ENCODE assay signal across 14 cellular contexts in the genomic region with DNA sequence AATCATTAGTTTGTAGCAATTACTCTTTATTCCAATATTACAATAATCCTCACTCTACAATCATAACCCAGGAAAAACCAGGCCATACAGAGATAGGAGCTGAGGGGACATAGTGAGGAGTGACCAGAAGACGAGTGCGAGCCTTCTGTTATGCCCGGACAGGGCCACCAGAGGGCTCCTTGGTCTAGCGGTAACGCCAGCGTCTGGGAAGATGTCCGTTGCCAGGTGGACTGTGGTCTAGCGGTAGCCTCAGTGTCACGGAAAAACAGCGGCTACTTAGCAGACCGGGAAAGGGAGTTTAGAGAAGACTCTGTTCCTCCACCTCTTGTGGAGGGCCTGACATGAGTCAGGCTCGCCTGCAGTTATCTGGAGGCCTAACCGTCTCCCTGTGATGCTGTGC. TPM values are rescaled to one million over a fixed set of nuclear protein-coding genes. Genes with fewer than 3 reads are reported as not detected.
DNase-seq lines count a peak whose midpoint lies in the region; ATAC-seq, FAIRE-seq and TF ChIP-seq lines count a peak whose summit lies in the region.
"Not testable (repeated sequence)": the region's sequence is repeated elsewhere in the genome, so short reads cannot be mapped to it uniquely, and the experiment has no call there.
"Had no signal": no experiment of that assay in that cellular context is flagged by ENCODE, and none has a peak within 500 bp of the region (broad histone marks: within the 10 kb centered on the region; RNA-seq: fewer than 3 reads in every experiment).

No MANE protein-coding gene starts in this region.

- peaks cover 13 to 19% of the 10 kb centered on the region in 2 experiments; a peak in 3 of 4 replicates for H3K36me3 ChIP-seq in GM12878 (ENCODE audit: control insufficient read depth in 2 of 2, insufficient read depth in 2 of 2, low read length in 1 of 2)
- peaks cover 0 to 23% (median 19%) of the 10 kb centered on the region in 4 donors for H3K36me3 ChIP-seq in esophagus muscularis mucosa
- peaks cover 20 to 26% of the 10 kb centered on the region in 2 experiments for H3K36me3 ChIP-seq in keratinocyte (ENCODE audit: control insufficient read depth in 2 of 2, extremely low read depth in 1 of 2, insufficient read depth in 2 of 2, low read length in 2 of 2)

- peak; percentile 17 for TF ChIP-seq CTCF in D721Med (IDR thresholded peaks at IDR 0.05; ENCODE audit: insufficient read depth, missing control alignments)
- not testable (repeated sequence) for TF ChIP-seq CTCF in GM12878 (IDR thresholded peaks at IDR 0.05 in 2 of 3, conservative IDR thresholded peaks at IDR 0.05 in 1 of 3; ENCODE audit: control insufficient read depth in 2 of 3, extremely low read depth in 1 of 3, insufficient read depth in 1 of 3, low read depth in 3 of 3, low read length in 3 of 3)
- TF ChIP-seq CTCF in esophagus muscularis mucosa (IDR thresholded peaks at IDR 0.05), result peak; percentile 41 to 64 (median 64)
- TF ChIP-seq CTCF in keratinocyte (optimal IDR thresholded peaks at IDR 0.05 in 1 of 3, IDR thresholded peaks at IDR 0.05 in 1 of 3, conservative IDR thresholded peaks at IDR 0.05 in 1 of 3; ENCODE audit: extremely low read depth in 1 of 3, insufficient read depth in 2 of 3, low read length in 3 of 3), result peak in 2 of 3 experiments; percentile 15 to 27

- H3K4me2 ChIP-seq in GM12878 (ENCODE audit: control insufficient read depth, insufficient read depth); keratinocyte (ENCODE audit: control insufficient read depth, extremely low read depth, insufficient read depth, low read depth, low read length): not testable (repeated sequence)

- not testable (repeated sequence) for H3K9me1 ChIP-seq in keratinocyte (ENCODE audit: control insufficient read depth, extremely low read depth, insufficient read depth, low read length)

- not testable (repeated sequence) for H3K27ac ChIP-seq in GM12878 (ENCODE audit: control insufficient read depth, insufficient read depth); esophagus muscularis mucosa (replicated peaks in 1 of 4); keratinocyte (ENCODE audit: control insufficient read depth, insufficient read depth, low read length)

- RAD21 ChIA-PET in GM12878 (lab: Charles Lee; ENCODE audit: unreplicated experiment), result not testable (repeated sequence)

- POLR2A ChIA-PET in GM12878 (lab: Charles Lee), result not testable (repeated sequence)

- TF ChIP-seq POLR2A in GM12878 (IDR thresholded peaks at IDR 0.05; ENCODE audit: low read depth, low read length); esophagus muscularis mucosa (IDR thresholded peaks at IDR 0.05; ENCODE audit: low read depth): not testable (repeated sequence)

- not testable (repeated sequence) for H3K4me1 ChIP-seq in GM12878 (ENCODE audit: control insufficient read depth, insufficient read depth, low read length); esophagus muscularis mucosa; keratinocyte (ENCODE audit: control insufficient read depth, extremely low read depth, insufficient read depth, low read length)

- not testable (repeated sequence) for H3K79me2 ChIP-seq in GM12878 (ENCODE audit: control insufficient read depth, insufficient read depth, low read length)
- peaks cover 74% of the 10 kb centered on the region for H3K79me2 ChIP-seq in keratinocyte (ENCODE audit: control insufficient read depth, insufficient read depth, low read length)

- H2AFZ ChIP-seq in GM12878 (ENCODE audit: control insufficient read depth, low read depth, low read length); keratinocyte (ENCODE audit: control insufficient read depth, low read length): not testable (repeated sequence)

- dilution Hi-C loops in keratinocyte (cut with MboI; ENCODE audit: extremely low pct_ligation_motif_present, low sequenced_read_pairs), result not testable (repeated sequence)

- in situ Hi-C loops in GM12878 (cut with MboI), result not testable (repeated sequence)

- not testable (repeated sequence) for TF ChIP-seq RAD21 in GM12878 (IDR thresholded peaks at IDR 0.05; ENCODE audit: insufficient read depth, low read depth, low read length)

- SMC1A ChIA-PET in GM12878 (lab: Charles Lee; ENCODE audit: uncharacterized antibody, unreplicated experiment), result not testable (repeated sequence)

- CTCF ChIA-PET in GM12878 (lab: Yijun Ruan, JAX), result not testable (repeated sequence)

- DNase-seq in D721Med (ENCODE audit: insufficient read length, low spot score); GM12878 (ENCODE audit: low read depth, low spot score); esophagus muscularis mucosa (ENCODE audit: extremely low spot score); keratinocyte (ENCODE audit: low read depth, low spot score): not testable (repeated sequence)
- peak; percentile 37 for DNase-seq in HT1080 (ENCODE audit: low read depth)
- peak; percentile 72 to 74 for DNase-seq in SHP77 (lab: John Stamatoyannopoulos, UW)
- DNase-seq in posterior vena cava (ENCODE audit: low spot score), result peak; percentile 67

- not testable (repeated sequence) for H3K9ac ChIP-seq in GM12878 (ENCODE audit: control insufficient read depth, insufficient read depth, low read length); keratinocyte (ENCODE audit: control insufficient read depth, extremely low read depth, insufficient read depth, low read length)

- intact Hi-C loops in GM12878 (cut with micrococcal nuclease; ENCODE audit: unreplicated experiment); posterior vena cava (cut with DNase I): not testable (repeated sequence)
- intact Hi-C loops in esophagus muscularis mucosa (cut with DNase I), result loop anchor here (5.0 kb wide), 1 partner anchor 326 kb away; no protein-coding TSS in a partner anchor

- not testable (repeated sequence) for H3K27me3 ChIP-seq in GM12878 (replicated peaks in 1 of 2; ENCODE audit: control insufficient read depth in 2 of 2, insufficient read depth in 2 of 2, low read length in 1 of 2); esophagus muscularis mucosa; keratinocyte (ENCODE audit: control insufficient read depth, extremely low read depth, insufficient read depth, low read length)

- not testable (repeated sequence) for ATAC-seq in GM12878

- not testable (repeated sequence) for H3K4me3 ChIP-seq in GM12878; esophagus muscularis mucosa; keratinocyte (ENCODE audit: control insufficient read depth in 2 of 3, extremely low read depth in 1 of 3, insufficient read depth in 2 of 3, low read depth in 1 of 3, low read length in 3 of 3)

- not testable (repeated sequence) for FAIRE-seq in D721Med (lab: Jason Lieb, UNC); GM12878 (lab: Jason Lieb, UNC); keratinocyte (lab: Jason Lieb, UNC)

- H4K20me1 ChIP-seq in GM12878 (ENCODE audit: control insufficient read depth, insufficient read depth); keratinocyte (ENCODE audit: control insufficient read depth, extremely low read depth, insufficient read depth, low read length): not testable (repeated sequence)

- not testable (repeated sequence) for BruUV-seq in GM12878 (replicated peaks; lab: Mats Ljungman, UMichigan)

- not testable (repeated sequence) for TF ChIP-seq EP300 in GM12878 (IDR thresholded peaks at IDR 0.05; ENCODE audit: borderline replicate concordance in 1 of 2, control insufficient read depth in 1 of 2, low read depth in 2 of 2, low read length in 2 of 2); esophagus muscularis mucosa (IDR thresholded peaks at IDR 0.05)

- WGBS in GM12878 (ENCODE audit: insufficient coverage, insufficient replicate concordance, low lambda C conversion rate, missing lambda C conversion rate), result 97% methylated on average over 12 of the region's 13 CpGs
- 81% methylated on average over 13 of the region's 13 CpGs for WGBS in esophagus muscularis mucosa

- not testable (repeated sequence) for H3K9me3 ChIP-seq in GM12878 (replicated peaks; ENCODE audit: control insufficient read depth, insufficient read depth, low read length); esophagus muscularis mucosa; keratinocyte (ENCODE audit: control insufficient read depth, low read depth, low read length)

RNA-seq across cellular contexts. Expression of gene ATP4B, which starts 36.5 kb away (rescaled TPM):
- total RNA-seq in HT1080 (2014; rRNA removed; shearing (Covaris generic)), result 0.13 TPM in 1 of 2 replicates, not detected in the other
- 0.07 TPM in 1 of 2 replicates, not detected in the other for polyA plus RNA-seq in HT1080 (2015; cell fraction: cytosol; rRNA removed)
- polyA plus RNA-seq in HT1080 (2015; cell fraction: nucleus; rRNA removed), result 0.43 TPM in 1 of 2 replicates, not detected in the other
- total RNA-seq in GM12878 (2013; cell fraction: nucleolus; rRNA removed), result not detected in 2 replicates
- total RNA-seq in GM12878 (2014; rRNA removed) (0.16 TPM in 1 of 2 replicates, not detected in the other), GM12878 (2014; rRNA removed; fragmentation: Illumina TruSeq; extraction: Trizol) (0.18 TPM in 1 of 2 replicates, not detected in the other), GM12878 (2021) (0.19 TPM in 1 of 2 replicates, not detected in the other), esophagus muscularis mucosa (not detected), posterior vena cava (not detected)
- 0.24 TPM for polyA plus RNA-seq in GM12878 (2011; ENCODE audit: low read depth)
- polyA plus RNA-seq in GM12878 (2011; rRNA removed) (not detected in 2 replicates), GM12878 (2014; fragmentation: Illumina TruSeq; extraction: Trizol) (0.09 TPM in 1 of 2 replicates, not detected in the other), GM12878 (2014; fragmentation: Nextera tagmentation; extraction: Ambion mirVana) (under 1 TPM; 0.05 to 0.32 TPM), GM12878 (2014; rRNA removed) (0.16 and 0.33 TPM in 2 replicates), GM12878 (2016; fragmentation: Nextera tagmentation; extraction: Ambion mirVana) (under 1 TPM; 0.11 to 0.29 TPM), keratinocyte (not detected in 3 replicates)
- not detected in 2 replicates for polyA plus RNA-seq in GM12878 (2011; cell fraction: cytosol; rRNA removed)
- not detected in 2 replicates for polyA plus RNA-seq in GM12878 (2011; cell fraction: nucleus; rRNA removed)
- 0.43 and 0.62 TPM in 2 replicates for polyA plus RNA-seq in GM12878 (2012)
- not detected in 2 replicates for polyA minus RNA-seq in GM12878 (2011; rRNA and poly(A)+ RNA removed)
- polyA minus RNA-seq in GM12878 (2011; cell fraction: cytosol; rRNA and poly(A)+ RNA removed), result not detected in 2 replicates
- polyA minus RNA-seq in GM12878 (2011; cell fraction: nucleus; rRNA and poly(A)+ RNA removed), result not detected in 2 replicates
- polyA plus RNA-seq in keratinocyte (2011; ENCODE audit: low read depth), result not detected
- polyA plus RNA-seq in keratinocyte (2011; cell fraction: cytosol; rRNA removed), result not detected in 2 replicates
- not detected in 2 replicates for polyA plus RNA-seq in keratinocyte (2011; cell fraction: nucleus; rRNA removed)
- not detected in 2 replicates for polyA plus RNA-seq in keratinocyte (2012; ENCODE audit: low replicate concordance)
- not detected in 3 replicates for polyA minus RNA-seq in keratinocyte
- not detected for polyA minus RNA-seq in keratinocyte (2011; cell fraction: cytosol; rRNA and poly(A)+ RNA removed)
- polyA minus RNA-seq in keratinocyte (2011; cell fraction: nucleus; rRNA and poly(A)+ RNA removed), result not detected in 2 replicates
- total RNA-seq: activated naive CD8-positive, alpha-beta T cell treated with anti-CD3 and anti-CD28 coated beads for 36 hours; activated T-cell treated with anti-CD3 and anti-CD28 coated beads, Interleukin-2, amount 50 U/mL, for 4 hours; frontal cortex; HT-29; mucosa of gallbladder; suprapubic skin had no signal

RNA-seq across cellular contexts. Expression of gene TFDP1, which starts 36.9 kb away (rescaled TPM):
- 148 and 182 TPM in 2 replicates for total RNA-seq in HT1080 (2014; rRNA removed; shearing (Covaris generic))
- polyA plus RNA-seq in HT1080 (2015; cell fraction: cytosol; rRNA removed), result 196 and 227 TPM in 2 replicates
- polyA plus RNA-seq in HT1080 (2015; cell fraction: nucleus; rRNA removed), result 95.2 and 119 TPM in 2 replicates
- total RNA-seq in GM12878 (2013; cell fraction: nucleolus; rRNA removed), result 42.4 and 43.0 TPM in 2 replicates
- total RNA-seq in GM12878 (2014; rRNA removed), result 97.9 and 115 TPM in 2 replicates
- total RNA-seq in GM12878 (2014; rRNA removed; fragmentation: Illumina TruSeq; extraction: Trizol), result 95.4 and 98.3 TPM in 2 replicates
- total RNA-seq in GM12878 (2021), result 182 and 186 TPM in 2 replicates
- 58.4 TPM for polyA plus RNA-seq in GM12878 (2011; ENCODE audit: low read depth)
- 139 and 163 TPM in 2 replicates for polyA plus RNA-seq in GM12878 (2011; rRNA removed)
- 106 and 121 TPM in 2 replicates for polyA plus RNA-seq in GM12878 (2011; cell fraction: cytosol; rRNA removed)
- 99.3 and 112 TPM in 2 replicates for polyA plus RNA-seq in GM12878 (2011; cell fraction: nucleus; rRNA removed)
- polyA plus RNA-seq in GM12878 (2012), result 81.8 and 94.0 TPM in 2 replicates
- polyA plus RNA-seq in GM12878 (2014; fragmentation: Illumina TruSeq; extraction: Trizol), result 182 and 225 TPM in 2 replicates
- polyA plus RNA-seq in GM12878 (2014; fragmentation: Nextera tagmentation; extraction: Ambion mirVana), result 10 to 100 TPM; 64.0 to 95.8 TPM
- 163 and 164 TPM in 2 replicates for polyA plus RNA-seq in GM12878 (2014; rRNA removed)
- polyA plus RNA-seq in GM12878 (2016; fragmentation: Nextera tagmentation; extraction: Ambion mirVana), result 100 to 1,000 TPM in 1 of 2 experiments, 10 to 100 TPM in 1; 37.7 to 254 TPM
- 81.7 and 94.1 TPM in 2 replicates for polyA minus RNA-seq in GM12878 (2011; rRNA and poly(A)+ RNA removed)
- polyA minus RNA-seq in GM12878 (2011; cell fraction: cytosol; rRNA and poly(A)+ RNA removed), result 47.7 and 58.7 TPM in 2 replicates
- polyA minus RNA-seq in GM12878 (2011; cell fraction: nucleus; rRNA and poly(A)+ RNA removed), result 15.1 and 26.8 TPM in 2 replicates
- total RNA-seq in esophagus muscularis mucosa, result 10 to 100 TPM; 30.7 to 42.2 (median 32.1) TPM
- polyA plus RNA-seq in keratinocyte, result 50.1 to 135 TPM (median 105 TPM) in 3 replicates
- polyA plus RNA-seq in keratinocyte (2011; ENCODE audit: low read depth), result 55.4 TPM
- 84.8 and 94.7 TPM in 2 replicates for polyA plus RNA-seq in keratinocyte (2011; cell fraction: cytosol; rRNA removed)
- 67.6 and 81.7 TPM in 2 replicates for polyA plus RNA-seq in keratinocyte (2011; cell fraction: nucleus; rRNA removed)
- 52.4 and 99.8 TPM in 2 replicates for polyA plus RNA-seq in keratinocyte (2012; ENCODE audit: low replicate concordance)
- polyA minus RNA-seq in keratinocyte, result 64.6 to 85.4 TPM (median 73.4 TPM) in 3 replicates
- polyA minus RNA-seq in keratinocyte (2011; cell fraction: cytosol; rRNA and poly(A)+ RNA removed), result 68.3 TPM
- 15.8 and 25.9 TPM in 2 replicates for polyA minus RNA-seq in keratinocyte (2011; cell fraction: nucleus; rRNA and poly(A)+ RNA removed)
- 10 to 100 TPM; 36.6 to 40.3 TPM for total RNA-seq in posterior vena cava

RNA-seq across cellular contexts. Expression of gene GRK1, which starts 45.5 kb away (rescaled TPM):
- not detected in 2 replicates for total RNA-seq in HT1080 (2014; rRNA removed; shearing (Covaris generic))
- not detected in 2 replicates for polyA plus RNA-seq in HT1080 (2015; cell fraction: cytosol; rRNA removed)
- not detected in 2 replicates for polyA plus RNA-seq in HT1080 (2015; cell fraction: nucleus; rRNA removed)
- total RNA-seq in GM12878 (2013; cell fraction: nucleolus; rRNA removed), result 0.08 TPM in 1 of 2 replicates, not detected in the other
- total RNA-seq in GM12878 (2014; rRNA removed), result under 0.01 TPM in 1 of 2 replicates, not detected in the other
- total RNA-seq in GM12878 (2014; rRNA removed; fragmentation: Illumina TruSeq; extraction: Trizol), result not detected in 2 replicates
- total RNA-seq in GM12878 (2021), result not detected in 2 replicates
- polyA plus RNA-seq in GM12878 (2011; ENCODE audit: low read depth), result not detected
- polyA plus RNA-seq in GM12878 (2011; rRNA removed), result not detected in 2 replicates
- not detected in 2 replicates for polyA plus RNA-seq in GM12878 (2011; cell fraction: cytosol; rRNA removed)
- polyA plus RNA-seq in GM12878 (2011; cell fraction: nucleus; rRNA removed), result 0.03 and 0.04 TPM in 2 replicates
- polyA plus RNA-seq in GM12878 (2012), result 0.05 and 0.08 TPM in 2 replicates
- polyA plus RNA-seq in GM12878 (2014; fragmentation: Illumina TruSeq; extraction: Trizol), result not detected in 2 replicates
- polyA plus RNA-seq in GM12878 (2014; fragmentation: Nextera tagmentation; extraction: Ambion mirVana), result not detected
- polyA plus RNA-seq in GM12878 (2014; rRNA removed), result 0.04 TPM in 1 of 2 replicates, not detected in the other
- polyA plus RNA-seq in GM12878 (2016; fragmentation: Nextera tagmentation; extraction: Ambion mirVana), result not detected
- polyA minus RNA-seq in GM12878 (2011; rRNA and poly(A)+ RNA removed), result not detected in 2 replicates
- polyA minus RNA-seq in GM12878 (2011; cell fraction: cytosol; rRNA and poly(A)+ RNA removed), result not detected in 2 replicates
- under 0.01 and 0.19 TPM in 2 replicates for polyA minus RNA-seq in GM12878 (2011; cell fraction: nucleus; rRNA and poly(A)+ RNA removed)
- total RNA-seq in esophagus muscularis mucosa, result under 1 TPM in 1 of 4 donors, not detected in 3; under 0.01 TPM
- polyA plus RNA-seq in keratinocyte, result not detected in 3 replicates
- not detected for polyA plus RNA-seq in keratinocyte (2011; ENCODE audit: low read depth)
- not detected in 2 replicates for polyA plus RNA-seq in keratinocyte (2011; cell fraction: cytosol; rRNA removed)
- polyA plus RNA-seq in keratinocyte (2011; cell fraction: nucleus; rRNA removed), result 0.04 TPM in 1 of 2 replicates, not detected in the other
- polyA plus RNA-seq in keratinocyte (2012; ENCODE audit: low replicate concordance), result not detected in 2 replicates
- polyA minus RNA-seq in keratinocyte, result not detected in 3 replicates
- polyA minus RNA-seq in keratinocyte (2011; cell fraction: cytosol; rRNA and poly(A)+ RNA removed), result not detected
- polyA minus RNA-seq in keratinocyte (2011; cell fraction: nucleus; rRNA and poly(A)+ RNA removed), result not detected in 2 replicates
- total RNA-seq in posterior vena cava, result not detected
- total RNA-seq: activated naive CD8-positive, alpha-beta T cell treated with anti-CD3 and anti-CD28 coated beads for 36 hours; mucosa of gallbladder; pulmonary artery endothelial cell; suprapubic skin had no signal
